Comparison of ENCODE assay signal across 16 cellular contexts in genomic region chr3:44060164-44060563, GRCh38.
"Had no signal": no experiment of that assay in that cellular context is flagged by ENCODE, and none has a peak within 500 bp of the region (broad histone marks: within the 10 kb centered on the region; RNA-seq: fewer than 3 reads in every experiment).

No MANE protein-coding gene starts in this region.

- DNase-seq: activated CD4-positive, alpha-beta T cell treated with anti-CD3 and anti-CD28 coated beads for 36 hours; activated CD4-positive, alpha-beta T cell treated with anti-CD3 and anti-CD28 coated beads, Interleukin-2, amount 50 U/mL, for 48 hours; activated CD8-positive, alpha-beta memory T cell treated with anti-CD3 and anti-CD28 coated beads, Interleukin-2, amount 10 ng/mL, durations not matched to agents 7 days and 5 days; effector CD8-positive, alpha-beta T cell; heart right ventricle; left ventricle myocardium superior; stimulated activated CD4-positive, alpha-beta T cell treated with anti-CD3 and anti-CD28 coated beads, Interleukin-2, amount 100 ng/mL, for 48 hours; transverse colon had no signal

- H3K9me3 ChIP-seq: esophagus muscularis mucosa, heart right ventricle, prostate gland, right atrium auricular region, transverse colon, vagina had no signal

- H3K36me3 Mint-ChIP-seq: activated CD8-positive, alpha-beta memory T cell treated with anti-CD3 and anti-CD28 coated beads, Interleukin-2, amount 10 ng/mL, durations not matched to agents 7 days and 5 days; neural progenitor cell had no signal

- H3K4me1 ChIP-seq: prostate gland, transverse colon, vagina had no signal

- H3K9ac ChIP-seq: neural progenitor cell had no signal

- ATAC-seq: activated CD4-positive, alpha-beta T cell treated with anti-CD3 and anti-CD28 coated beads for 36 hours; activated CD8-positive, alpha-beta memory T cell treated with anti-CD3 and anti-CD28 coated beads, Interleukin-2, amount 10 ng/mL, durations not matched to agents 7 days and 5 days; heart right ventricle; left ventricle myocardium superior had no signal

- H3K9me3 Mint-ChIP-seq: dendritic cell treated with granulocyte-macrophage colony-stimulating factor and Interleukin-4, amounts not matched to agents 40 ng/mL and 50 ng/mL, for 4 days; neural progenitor cell; stimulated activated naive CD8-positive, alpha-beta T cell treated with anti-CD3 and anti-CD28 coated beads, Interleukin-15, Interleukin-2, amounts not matched to agents 100 ng/mL and 50 ng/mL, for 24 hours; T-helper 2 cell treated with Interferon-gamma antibody and Interleukin-4, amounts not matched to agents 5 μg/mL and 100 μg/mL, for 36 hours had no signal

- H3K4me2 ChIP-seq: neural progenitor cell had no signal

- H3K36me3 ChIP-seq: esophagus muscularis mucosa, heart right ventricle, neural progenitor cell, prostate gland, right atrium auricular region, transverse colon, vagina had no signal

- H3K27ac ChIP-seq: esophagus muscularis mucosa, heart right ventricle, neural progenitor cell, prostate gland, right atrium auricular region, transverse colon, vagina had no signal

- H3K27ac Mint-ChIP-seq: activated CD4-positive, alpha-beta T cell treated with anti-CD3 and anti-CD28 coated beads for 36 hours; activated CD8-positive, alpha-beta memory T cell treated with anti-CD3 and anti-CD28 coated beads, Interleukin-2, amount 10 ng/mL, durations not matched to agents 7 days and 5 days; dendritic cell treated with granulocyte-macrophage colony-stimulating factor and Interleukin-4, amounts not matched to agents 40 ng/mL and 50 ng/mL, for 4 days; neural progenitor cell; stimulated activated naive CD8-positive, alpha-beta T cell treated with anti-CD3 and anti-CD28 coated beads, Interleukin-15, Interleukin-2, amounts not matched to agents 100 ng/mL and 50 ng/mL, for 24 hours; T-helper 2 cell treated with Interferon-gamma antibody and Interleukin-4, amounts not matched to agents 5 μg/mL and 100 μg/mL, for 36 hours had no signal

- H3K4me3 Mint-ChIP-seq: activated CD4-positive, alpha-beta T cell treated with anti-CD3 and anti-CD28 coated beads for 36 hours; activated CD8-positive, alpha-beta memory T cell treated with anti-CD3 and anti-CD28 coated beads, Interleukin-2, amount 10 ng/mL, durations not matched to agents 7 days and 5 days; dendritic cell treated with granulocyte-macrophage colony-stimulating factor and Interleukin-4, amounts not matched to agents 40 ng/mL and 50 ng/mL, for 4 days; neural progenitor cell; stimulated activated naive CD8-positive, alpha-beta T cell treated with anti-CD3 and anti-CD28 coated beads, Interleukin-15, Interleukin-2, amounts not matched to agents 100 ng/mL and 50 ng/mL, for 24 hours; T-helper 2 cell treated with Interferon-gamma antibody and Interleukin-4, amounts not matched to agents 5 μg/mL and 100 μg/mL, for 36 hours had no signal

- H2AFZ ChIP-seq: neural progenitor cell had no signal

- H3K27me3 ChIP-seq: neural progenitor cell, right atrium auricular region, vagina had no signal

- H3K4me3 ChIP-seq: esophagus muscularis mucosa, heart right ventricle, neural progenitor cell, prostate gland, right atrium auricular region, transverse colon, vagina had no signal
